Comparison of ENCODE assay signal across 29 cellular contexts in the genomic region with DNA sequence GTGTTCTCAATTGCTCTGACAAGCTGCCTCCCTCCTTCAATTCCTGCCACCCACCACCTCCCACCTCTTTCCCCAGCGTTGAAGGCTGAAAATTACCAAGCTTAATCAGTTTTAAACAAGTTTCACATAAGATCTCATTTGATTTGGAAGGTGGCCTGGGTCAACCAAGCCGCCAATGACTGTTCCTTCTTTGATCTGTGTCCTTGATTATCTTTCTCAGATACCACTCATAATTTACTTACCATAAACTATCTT.
"Had no signal": no experiment of that assay in that cellular context is flagged by ENCODE, and none has a peak within 500 bp of the region (broad histone marks: within the 10 kb centered on the region; RNA-seq: fewer than 3 reads in every experiment).

No MANE protein-coding gene starts in this region.

- H3K36me3 ChIP-seq: colonic mucosa, esophagus muscularis mucosa, gastrocnemius medialis, heart right ventricle had no signal

- H2AFZ ChIP-seq: hepatocyte had no signal

- H3K9me3 Mint-ChIP-seq: activated CD4-positive, alpha-beta memory T cell treated with anti-CD3 and anti-CD28 coated beads for 36 hours; activated CD4-positive, alpha-beta T cell treated with anti-CD3 and anti-CD28 coated beads, Interleukin-2, amount 10 ng/mL, durations not matched to agents 24 days and 14 days; endodermal cell had no signal

- H3K4me1 Mint-ChIP-seq: activated CD4-positive, alpha-beta T cell treated with anti-CD3 and anti-CD28 coated beads for 36 hours; activated CD4-positive, alpha-beta T cell treated with anti-CD3 and anti-CD28 coated beads, Interleukin-2, amount 10 ng/mL, durations not matched to agents 24 days and 14 days; activated CD8-positive, alpha-beta memory T cell treated with anti-CD3 and anti-CD28 coated beads, Interleukin-2, amount 10 ng/mL, durations not matched to agents 7 days and 5 days; endodermal cell had no signal

- H3K27me3 Mint-ChIP-seq: activated CD4-positive, alpha-beta memory T cell treated with anti-CD3 and anti-CD28 coated beads for 36 hours; activated CD4-positive, alpha-beta T cell treated with anti-CD3 and anti-CD28 coated beads for 36 hours; activated CD4-positive, alpha-beta T cell treated with anti-CD3 and anti-CD28 coated beads, Interleukin-2, amount 10 ng/mL, durations not matched to agents 24 days and 14 days; activated CD8-positive, alpha-beta memory T cell treated with anti-CD3 and anti-CD28 coated beads, Interleukin-2, amount 10 ng/mL, durations not matched to agents 7 days and 5 days; activated naive CD8-positive, alpha-beta T cell had no signal

- H3K4me1 ChIP-seq: colonic mucosa, gastrocnemius medialis, heart right ventricle had no signal

- H3K4me3 ChIP-seq: colonic mucosa, esophagus muscularis mucosa, gastrocnemius medialis, heart right ventricle, hepatocyte had no signal

- H3K27me3 ChIP-seq: colonic mucosa, esophagus muscularis mucosa, foreskin keratinocyte, gastrocnemius medialis, heart right ventricle, hepatocyte had no signal

- H3K27ac ChIP-seq: colonic mucosa, esophagus muscularis mucosa, foreskin keratinocyte, gastrocnemius medialis, heart right ventricle, hepatocyte had no signal

- DNase-seq: activated CD4-positive, alpha-beta memory T cell treated with anti-CD3 and anti-CD28 coated beads for 36 hours; activated CD4-positive, alpha-beta T cell treated with anti-CD3 and anti-CD28 coated beads for 36 hours; activated CD4-positive, alpha-beta T cell treated with anti-CD3 and anti-CD28 coated beads, Interleukin-2, amount 10 ng/mL, durations not matched to agents 24 days and 14 days; activated CD4-positive, CD25-positive, alpha-beta regulatory T cell; activated CD4-positive, CD25-positive, alpha-beta regulatory T cell treated with anti-CD3 and anti-CD28 coated beads, Interleukin-2, amount 50 U/mL, for 72 hours; activated CD8-positive, alpha-beta memory T cell treated with anti-CD3 and anti-CD28 coated beads, Interleukin-2, amount 10 ng/mL, durations not matched to agents 7 days and 5 days; activated CD8-positive, alpha-beta memory T cell treated with anti-CD3 and anti-CD28 coated beads, Interleukin-2, amount 50 U/mL, for 4 hours; activated CD8-positive, alpha-beta T cell treated with anti-CD3 and anti-CD28 coated beads, Interleukin-2, amount 10 ng/mL, durations not matched to agents 7 days and 5 days; activated gamma-delta T cell; activated naive CD4-positive, alpha-beta T cell treated with anti-CD3 and anti-CD28 coated beads, Interleukin-2, amount 50 U/mL, for 16 hours; activated naive CD4-positive, alpha-beta T cell treated with Interleukin-2 at 50 U/mL for 16 hours; activated T-cell treated with anti-CD3 and anti-CD28 coated beads, Interleukin-2, amount 50 U/mL, for 1 hour; activated T-cell treated with anti-CD3 and anti-CD28 coated beads, Interleukin-2, amount 50 U/mL, for 48 hours; amniotic stem cell; anterior cingulate cortex; central memory CD4-positive, alpha-beta T cell; cerebellar nuclear complex; colonic mucosa; effector memory CD4-positive, alpha-beta T cell; endodermal cell; erythroblast; gastrocnemius medialis; glutamatergic neuron; heart right ventricle; T-helper 2 cell had no signal

- H3K4me3 Mint-ChIP-seq: activated CD4-positive, alpha-beta memory T cell treated with anti-CD3 and anti-CD28 coated beads for 36 hours; activated CD4-positive, alpha-beta T cell treated with anti-CD3 and anti-CD28 coated beads for 36 hours; activated CD4-positive, alpha-beta T cell treated with anti-CD3 and anti-CD28 coated beads, Interleukin-2, amount 10 ng/mL, durations not matched to agents 24 days and 14 days; activated CD8-positive, alpha-beta memory T cell treated with anti-CD3 and anti-CD28 coated beads, Interleukin-2, amount 10 ng/mL, durations not matched to agents 7 days and 5 days; activated CD8-positive, alpha-beta T cell treated with anti-CD3 and anti-CD28 coated beads, Interleukin-2, amount 10 ng/mL, durations not matched to agents 7 days and 5 days; activated naive CD8-positive, alpha-beta T cell; endodermal cell had no signal

- H3K4me2 ChIP-seq: hepatocyte had no signal

- H3K9me3 ChIP-seq: colonic mucosa, esophagus muscularis mucosa, gastrocnemius medialis, heart right ventricle had no signal

- H3K36me3 Mint-ChIP-seq: activated CD4-positive, alpha-beta memory T cell treated with anti-CD3 and anti-CD28 coated beads for 36 hours; activated CD8-positive, alpha-beta memory T cell treated with anti-CD3 and anti-CD28 coated beads, Interleukin-2, amount 10 ng/mL, durations not matched to agents 7 days and 5 days; activated naive CD8-positive, alpha-beta T cell had no signal

- H3K27ac Mint-ChIP-seq: activated CD4-positive, alpha-beta memory T cell treated with anti-CD3 and anti-CD28 coated beads for 36 hours; activated CD4-positive, alpha-beta T cell treated with anti-CD3 and anti-CD28 coated beads for 36 hours; activated CD4-positive, alpha-beta T cell treated with anti-CD3 and anti-CD28 coated beads, Interleukin-2, amount 10 ng/mL, durations not matched to agents 24 days and 14 days; activated CD8-positive, alpha-beta memory T cell treated with anti-CD3 and anti-CD28 coated beads, Interleukin-2, amount 10 ng/mL, durations not matched to agents 7 days and 5 days; activated CD8-positive, alpha-beta T cell treated with anti-CD3 and anti-CD28 coated beads, Interleukin-2, amount 10 ng/mL, durations not matched to agents 7 days and 5 days; activated naive CD8-positive, alpha-beta T cell; endodermal cell had no signal
